In genomic region chr19:45250832-45251451, GRCh38 we compare ENCODE assay signal across 8 cellular contexts.
DNase-seq lines count a peak whose midpoint lies in the region; ATAC-seq and TF ChIP-seq lines count a peak whose summit lies in the region.

Gene MARK4, plus strand, starts transcription at chr19:45251271. Its CDS starts 318 bp downstream, at chr19:45251589.

- H3K36me3 Mint-ChIP-seq in effector memory CD8-positive, alpha-beta T cell (ENCODE audit: insufficient read depth): peaks cover 4% of the 10 kb centered on the region

- DNase-seq in AG10803 (ENCODE audit: low read depth) (peak; percentile 46), NCI-H748 treated with DMSO at 0.1 percent for 48 hours (lab: John Stamatoyannopoulos, UW) (peak; percentile 50), medulla oblongata (ENCODE audit: extremely low spot score) (peak; percentile 54)
- peak; percentile 15 to 46 for DNase-seq in activated CD8-positive, alpha-beta memory T cell treated with anti-CD3 and anti-CD28 coated beads for 1 hour (ENCODE audit: extremely low read depth in 1 of 2, low read depth in 1 of 2)
- peak; percentile 24 to 49 (median 31) for DNase-seq in effector memory CD8-positive, alpha-beta T cell
- peak in 2 of 3 donors; percentile 30 to 55 for DNase-seq in stimulated activated CD4-positive, alpha-beta T cell treated with anti-CD3 and anti-CD28 coated beads, TNF-alpha, amount 100 ng/mL, for 48 hours (ENCODE audit: low read depth in 3 of 3)

- no peak for TF ChIP-seq CTCF in AG10803 (conservative IDR thresholded peaks at IDR 0.05; ENCODE audit: low read length)

- H3K4me1 Mint-ChIP-seq in effector memory CD8-positive, alpha-beta T cell (ENCODE audit: low read depth in 2 of 2): peaks cover 41 to 46% of the 10 kb centered on the region in 2 donors

- peak within 1 kb of the TSS; percentile 90 to 94 for H3K4me3 Mint-ChIP-seq in effector memory CD8-positive, alpha-beta T cell

- peak within 1 kb of the TSS; percentile 81 for H3K4me3 ChIP-seq in AG10803 (ENCODE audit: low read length)

- peaks cover 0 to 3% of the 10 kb centered on the region in 2 donors for H3K27me3 Mint-ChIP-seq in effector memory CD8-positive, alpha-beta T cell

- peak within 1 kb of the TSS; percentile 91 to 97 for H3K27ac Mint-ChIP-seq in effector memory CD8-positive, alpha-beta T cell

- H3K9me3 Mint-ChIP-seq in effector memory CD8-positive, alpha-beta T cell: no peaks in the 10 kb centered on the region

- peak; percentile 46 for ATAC-seq in GM21737 (IDR thresholded peaks at IDR 0.05; ENCODE audit: unreplicated experiment)
- peak; percentile 71 for ATAC-seq in effector memory CD8-positive, alpha-beta T cell (replicated peaks)
- ATAC-seq in GM18873 (IDR thresholded peaks at IDR 0.05; ENCODE audit: low FRiP score, unreplicated experiment): no peak
